ENCODE assay signal across 8 cellular contexts in genomic region chr17:72118588-72119279, GRCh38. TPM values are rescaled to one million over a fixed set of nuclear protein-coding genes. Genes with fewer than 3 reads are reported as not detected.
A peak's percentile ranks its signal among the peaks of the same experiment; 100 is the strongest.
DNase-seq lines count a peak whose midpoint lies in the region; ATAC-seq and TF ChIP-seq lines count a peak whose summit lies in the region.

No MANE protein-coding gene starts in this region.

- no peak overlapping the region for H3K4me3 ChIP-seq in fibroblast of the aortic adventitia (ENCODE audit: low read depth, low read length)

- peak; percentile 88 for TF ChIP-seq CTCF in fibroblast of the aortic adventitia (IDR thresholded peaks at IDR 0.05; ENCODE audit: insufficient read depth, low read length)
- peak; percentile 91 to 92 (median 91) for TF ChIP-seq CTCF in nephron (IDR thresholded peaks at IDR 0.05; ENCODE audit: unreplicated experiment in 3 of 3)

- H3K9me3 Mint-ChIP-seq in nephron, result no peaks in the 10 kb centered on the region

- peaks cover 9% of the 10 kb centered on the region for H3K36me3 Mint-ChIP-seq in nephron (ENCODE audit: low read depth)

- H3K4me3 Mint-ChIP-seq in nephron, result peak overlapping the region; percentile 85 to 99 (median 86)

- peaks cover 51% of the 10 kb centered on the region for H3K4me1 Mint-ChIP-seq in nephron

- DNase-seq in stimulated activated CD4-positive, alpha-beta T cell treated with anti-CD3 and anti-CD28 coated beads, Interleukin-2, amount 100 ng/mL, for 48 hours, result peak; percentile 24 to 34
- no peak for DNase-seq in stimulated activated CD4-positive, alpha-beta T cell treated with anti-CD3 and anti-CD28 coated beads, Interleukin-4, amount 100 ng/mL, for 4 hours
- DNase-seq in NCI-H1092 treated with DMSO at 0.1 percent for 48 hours (lab: John Stamatoyannopoulos, UW) (peak; percentile 59), UCSD-AML1 (lab: John Stamatoyannopoulos, UW; ENCODE audit: unreplicated experiment) (peak; percentile 17), fibroblast of the aortic adventitia (ENCODE audit: low read depth) (peak; percentile 77), mesenteric fat pad (ENCODE audit: low spot score) (no peak)

- peaks cover 93% of the 10 kb centered on the region for H3K27me3 Mint-ChIP-seq in nephron (ENCODE audit: low read depth)

- H3K27ac Mint-ChIP-seq in nephron, result peak overlapping the region in 1 of 3 experiments; percentile 55

- no peak for ATAC-seq in HG03095 (IDR thresholded peaks at IDR 0.05; ENCODE audit: unreplicated experiment)

RNA-seq across cellular contexts. Expression of gene SOX9, which starts 2.1 kb away (rescaled TPM):
- 2.1 and 2.4 TPM in 2 replicates for total RNA-seq in fibroblast of the aortic adventitia (ENCODE audit: low replicate concordance)
- total RNA-seq in mesenteric fat pad, result 2.2 TPM

Comparison
In these comparisons a context has a peak if more than half of its experiments do, and no peak if none do; other contexts are left out.
1. DNase-seq: peak in stimulated activated CD4-positive, alpha-beta T cell treated with anti-CD3 and anti-CD28 coated beads, Interleukin-2, amount 100 ng/mL, for 48 hours (2 of 2), NCI-H1092 treated with DMSO at 0.1 percent for 48 hours (single experiment), UCSD-AML1 (single experiment) and fibroblast of the aortic adventitia (single experiment); none in stimulated activated CD4-positive, alpha-beta T cell treated with anti-CD3 and anti-CD28 coated beads, Interleukin-4, amount 100 ng/mL, for 4 hours (0 of 2) and mesenteric fat pad (single experiment).